In the genomic region with DNA sequence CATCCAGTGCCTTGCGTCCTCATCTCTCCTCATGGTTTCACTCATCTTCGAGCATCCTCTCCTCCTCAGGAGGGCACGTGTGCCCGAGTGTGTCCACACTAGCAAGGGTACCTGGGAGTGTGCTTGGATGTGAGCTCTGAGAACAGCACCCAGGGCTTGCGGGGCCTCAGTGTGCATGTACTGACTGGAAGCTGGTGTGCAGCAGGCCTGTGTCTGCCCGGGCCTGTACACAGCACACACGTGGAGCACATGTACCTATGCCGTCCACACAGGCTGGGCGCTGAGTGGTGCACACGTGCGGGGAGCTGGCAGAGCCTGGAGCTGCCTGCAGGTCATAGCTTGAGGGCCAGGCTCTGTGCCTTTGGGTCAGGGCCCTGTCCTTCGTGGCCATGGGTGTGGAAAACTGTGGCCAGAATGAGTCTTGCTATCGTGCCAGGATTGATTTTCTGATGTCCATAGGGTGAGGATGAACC, we compare ENCODE assay signal across 2 cellular contexts.
TF ChIP-seq lines count a peak whose summit lies in the region.

No MANE protein-coding gene starts in this region.

TF ChIP-seq in SK-N-SH, 30 proteins besides CTCF, POLR2A, EP300 and RAD21 (continued from another document):
- TF ChIP-seq, protein P1, sequence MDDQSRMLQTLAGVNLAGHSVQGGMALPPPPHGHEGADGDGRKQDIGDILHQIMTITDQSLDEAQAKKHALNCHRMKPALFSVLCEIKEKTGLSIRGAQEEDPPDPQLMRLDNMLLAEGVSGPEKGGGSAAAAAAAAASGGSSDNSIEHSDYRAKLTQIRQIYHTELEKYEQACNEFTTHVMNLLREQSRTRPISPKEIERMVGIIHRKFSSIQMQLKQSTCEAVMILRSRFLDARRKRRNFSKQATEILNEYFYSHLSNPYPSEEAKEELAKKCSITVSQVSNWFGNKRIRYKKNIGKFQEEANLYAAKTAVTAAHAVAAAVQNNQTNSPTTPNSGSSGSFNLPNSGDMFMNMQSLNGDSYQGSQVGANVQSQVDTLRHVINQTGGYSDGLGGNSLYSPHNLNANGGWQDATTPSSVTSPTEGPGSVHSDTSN (IDR thresholded peaks at IDR 0.05): no peak
- TF ChIP-seq CHD2 (IDR thresholded peaks at IDR 0.05; ENCODE audit: low read length, partially characterized antibody): no peak
- no peak for TF ChIP-seq NRF1 (IDR thresholded peaks at IDR 0.05; ENCODE audit: low read depth, low read length)
- no peak for TF ChIP-seq GABPA (IDR thresholded peaks at IDR 0.05; ENCODE audit: low read depth)
- TF ChIP-seq RCOR1 (IDR thresholded peaks at IDR 0.05; ENCODE audit: low read length): no peak
- no peak for TF ChIP-seq EZH2phosphoT487 (IDR thresholded peaks at IDR 0.05; ENCODE audit: borderline replicate concordance, low read depth)
- no peak for TF ChIP-seq JUND (IDR thresholded peaks at IDR 0.05)
- no peak for TF ChIP-seq YY1 (IDR thresholded peaks at IDR 0.05; ENCODE audit: low read depth)
- no peak for TF ChIP-seq FOXM1 (IDR thresholded peaks at IDR 0.05; ENCODE audit: low read depth)
- no peak for TF ChIP-seq USF2 (IDR thresholded peaks at IDR 0.05; ENCODE audit: borderline replicate concordance, low read depth, low read length)
- no peak for TF ChIP-seq TCF12 (IDR thresholded peaks at IDR 0.05)
- TF ChIP-seq ELF1 (IDR thresholded peaks at IDR 0.05): no peak
- no peak for TF ChIP-seq MEF2A (IDR thresholded peaks at IDR 0.05; ENCODE audit: borderline replicate concordance, low read depth)
- TF ChIP-seq, protein P2, sequence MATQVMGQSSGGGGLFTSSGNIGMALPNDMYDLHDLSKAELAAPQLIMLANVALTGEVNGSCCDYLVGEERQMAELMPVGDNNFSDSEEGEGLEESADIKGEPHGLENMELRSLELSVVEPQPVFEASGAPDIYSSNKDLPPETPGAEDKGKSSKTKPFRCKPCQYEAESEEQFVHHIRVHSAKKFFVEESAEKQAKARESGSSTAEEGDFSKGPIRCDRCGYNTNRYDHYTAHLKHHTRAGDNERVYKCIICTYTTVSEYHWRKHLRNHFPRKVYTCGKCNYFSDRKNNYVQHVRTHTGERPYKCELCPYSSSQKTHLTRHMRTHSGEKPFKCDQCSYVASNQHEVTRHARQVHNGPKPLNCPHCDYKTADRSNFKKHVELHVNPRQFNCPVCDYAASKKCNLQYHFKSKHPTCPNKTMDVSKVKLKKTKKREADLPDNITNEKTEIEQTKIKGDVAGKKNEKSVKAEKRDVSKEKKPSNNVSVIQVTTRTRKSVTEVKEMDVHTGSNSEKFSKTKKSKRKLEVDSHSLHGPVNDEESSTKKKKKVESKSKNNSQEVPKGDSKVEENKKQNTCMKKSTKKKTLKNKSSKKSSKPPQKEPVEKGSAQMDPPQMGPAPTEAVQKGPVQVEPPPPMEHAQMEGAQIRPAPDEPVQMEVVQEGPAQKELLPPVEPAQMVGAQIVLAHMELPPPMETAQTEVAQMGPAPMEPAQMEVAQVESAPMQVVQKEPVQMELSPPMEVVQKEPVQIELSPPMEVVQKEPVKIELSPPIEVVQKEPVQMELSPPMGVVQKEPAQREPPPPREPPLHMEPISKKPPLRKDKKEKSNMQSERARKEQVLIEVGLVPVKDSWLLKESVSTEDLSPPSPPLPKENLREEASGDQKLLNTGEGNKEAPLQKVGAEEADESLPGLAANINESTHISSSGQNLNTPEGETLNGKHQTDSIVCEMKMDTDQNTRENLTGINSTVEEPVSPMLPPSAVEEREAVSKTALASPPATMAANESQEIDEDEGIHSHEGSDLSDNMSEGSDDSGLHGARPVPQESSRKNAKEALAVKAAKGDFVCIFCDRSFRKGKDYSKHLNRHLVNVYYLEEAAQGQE (IDR thresholded peaks at IDR 0.05; ENCODE audit: low read depth, low read length): no peak
TF ChIP-seq in SK-N-SH: peak in this region for 0.

TF ChIP-seq in SK-N-SH treated with all-trans-retinoic acid at 6 μM for 48 hours, 23 proteins besides CTCF, POLR2A, EP300 and RAD21 (continued from another document):
- TF ChIP-seq, protein P3, sequence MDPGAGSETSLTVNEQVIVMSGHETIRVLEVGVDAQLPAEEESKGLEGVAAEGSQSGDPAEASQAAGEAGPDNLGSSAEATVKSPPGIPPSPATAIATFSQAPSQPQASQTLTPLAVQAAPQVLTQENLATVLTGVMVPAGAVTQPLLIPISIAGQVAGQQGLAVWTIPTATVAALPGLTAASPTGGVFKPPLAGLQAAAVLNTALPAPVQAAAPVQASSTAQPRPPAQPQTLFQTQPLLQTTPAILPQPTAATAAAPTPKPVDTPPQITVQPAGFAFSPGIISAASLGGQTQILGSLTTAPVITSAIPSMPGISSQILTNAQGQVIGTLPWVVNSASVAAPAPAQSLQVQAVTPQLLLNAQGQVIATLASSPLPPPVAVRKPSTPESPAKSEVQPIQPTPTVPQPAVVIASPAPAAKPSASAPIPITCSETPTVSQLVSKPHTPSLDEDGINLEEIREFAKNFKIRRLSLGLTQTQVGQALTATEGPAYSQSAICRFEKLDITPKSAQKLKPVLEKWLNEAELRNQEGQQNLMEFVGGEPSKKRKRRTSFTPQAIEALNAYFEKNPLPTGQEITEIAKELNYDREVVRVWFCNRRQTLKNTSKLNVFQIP (CRISPR knock-in tag; IDR thresholded peaks at IDR 0.05; ENCODE audit: borderline replicate concordance, low read depth): no peak
